26 cellular contexts compared by ENCODE assay signal in the genomic region with DNA sequence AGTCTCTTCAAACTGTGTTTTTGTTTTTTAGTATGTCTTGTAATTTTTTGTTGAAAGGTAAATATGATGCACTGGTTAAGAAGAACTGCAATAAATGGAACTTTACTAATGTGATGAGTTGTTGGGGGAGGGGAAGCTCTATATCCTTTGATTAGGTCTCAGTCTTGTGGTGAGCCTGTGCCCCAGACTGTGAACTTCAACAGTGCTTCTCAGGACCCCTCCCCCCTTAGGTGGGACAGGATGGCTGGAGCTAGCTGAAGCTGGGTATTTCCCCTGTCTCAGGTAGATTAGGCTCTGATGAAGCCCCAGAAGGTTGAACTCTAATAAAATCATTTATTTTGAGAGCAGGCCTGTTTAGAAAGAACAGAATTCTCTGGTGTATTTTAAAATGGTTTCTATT. TPM values are rescaled to one million over a fixed set of nuclear protein-coding genes. Genes with fewer than 3 reads are reported as not detected.
DNase-seq lines count a peak whose midpoint lies in the region; ATAC-seq, FAIRE-seq and TF ChIP-seq lines count a peak whose summit lies in the region.
"Had no signal": no experiment of that assay in that cellular context is flagged by ENCODE, and none has a peak within 500 bp of the region (broad histone marks: within the 10 kb centered on the region; RNA-seq: fewer than 3 reads in every experiment).

No MANE protein-coding gene starts in this region.

- H3K4me1 ChIP-seq in mesendoderm (ENCODE audit: control insufficient read depth, low read depth, low read length) (no peaks in the 10 kb centered on the region), HepG2 (ENCODE audit: insufficient read depth, low read length) (no peaks in the 10 kb centered on the region)
- H3K4me1 ChIP-seq: Caco-2, SJSA1 had no signal

- H3K36me3 ChIP-seq in mesendoderm (ENCODE audit: control insufficient read depth, insufficient read depth, low read length) (no peaks in the 10 kb centered on the region), HepG2 (replicated peaks in 1 of 2; ENCODE audit: control insufficient read depth in 1 of 2, insufficient read depth in 2 of 2, low read length in 2 of 2) (no peaks in the 10 kb centered on the region)
- H3K36me3 ChIP-seq: SJSA1 had no signal

- intact Hi-C loops in HepG2 (cut with micrococcal nuclease; ENCODE audit: unreplicated experiment) (no loop called here), lower leg skin (cut with DNase I; ENCODE audit: low total_unique reads) (no loop called here), MCF 10A (cut with micrococcal nuclease) (no loop called here)

- H3K18ac ChIP-seq in mesendoderm (ENCODE audit: low read length) = no peak overlapping the region

- in situ Hi-C loops in HepG2 (cut with HindIII; ENCODE audit: extremely low pct_ligation_motif_present, low pct_unique_long_range_greater_than_20kb) = no loop called here

- no peaks in the 10 kb centered on the region for H3K36me3 Mint-ChIP-seq in MCF 10A (ENCODE audit: insufficient read depth, unreplicated experiment)
- H3K36me3 Mint-ChIP-seq: CD8-positive, alpha-beta T cell; IgD-negative memory B cell had no signal

- CTCF ChIA-PET in HepG2 (lab: Yijun Ruan, JAX; ENCODE audit: low intra/inter-chr PET ratio, low total read pairs) = no interaction called here
- CTCF ChIA-PET in MCF 10A (lab: Yijun Ruan, JAX) = interaction anchor here (0.6 kb wide), 1 partner anchor 21 kb away, joined by 3 read pairs; no protein-coding TSS in a partner anchor

- TF ChIP-seq RAD21 in HepG2 (CRISPR knock-in tag; IDR thresholded peaks at IDR 0.05) = no peak

- H3K9ac ChIP-seq in mesendoderm (ENCODE audit: low read length) (no peak overlapping the region), HepG2 (ENCODE audit: insufficient read depth, low read depth, low read length) (no peak overlapping the region)

- H4K8ac ChIP-seq in mesendoderm (ENCODE audit: low read depth, low read length) = no peak overlapping the region

- H3K27ac Mint-ChIP-seq in MCF 10A (ENCODE audit: low read depth, unreplicated experiment) = no peak overlapping the region
- H3K27ac Mint-ChIP-seq: CD8-positive, alpha-beta T cell had no signal

- no peaks in the 10 kb centered on the region for H3K27me3 ChIP-seq in mesendoderm (ENCODE audit: insufficient read depth, low read length, poor library complexity)
- peaks cover 0 to 15% of the 10 kb centered on the region in 2 experiments; a peak in 1 of 5 replicates for H3K27me3 ChIP-seq in HepG2 (ENCODE audit: control insufficient read depth in 1 of 2, insufficient read depth in 2 of 2, low read length in 2 of 2)

- ATAC-seq in GM18868 (IDR thresholded peaks at IDR 0.05; ENCODE audit: unreplicated experiment) (peak; percentile 81), HG02852 (IDR thresholded peaks at IDR 0.05; ENCODE audit: unreplicated experiment) (peak; percentile 52), HepG2 (no peak)
- ATAC-seq: CD8-positive, alpha-beta T cell had no signal

- H4K20me1 ChIP-seq in HepG2 (ENCODE audit: insufficient read depth, low read length) = no peaks in the 10 kb centered on the region

- no peak overlapping the region for H4K5ac ChIP-seq in mesendoderm (ENCODE audit: low read length)

- H3K4me1 Mint-ChIP-seq in MCF 10A (ENCODE audit: insufficient read depth, unreplicated experiment) = peaks cover 14% of the 10 kb centered on the region

- no peak for TF ChIP-seq CTCF in HepG2 (CRISPR knock-in tag; IDR thresholded peaks at IDR 0.05)
- TF ChIP-seq CTCF in lower leg skin (IDR thresholded peaks at IDR 0.05) = no peak
- no peak for TF ChIP-seq CTCF in MCF 10A (IDR thresholded peaks at IDR 0.05; ENCODE audit: unreplicated experiment)

- no peak overlapping the region for H2AK5ac ChIP-seq in mesendoderm (ENCODE audit: low read length)

- no peak overlapping the region for H2BK120ac ChIP-seq in mesendoderm (ENCODE audit: low read depth, low read length)

- no peaks in the 10 kb centered on the region for H3K79me1 ChIP-seq in mesendoderm (ENCODE audit: low read length)

- H3K4me3 Mint-ChIP-seq in MCF 10A (ENCODE audit: unreplicated experiment) = no peak overlapping the region
- H3K4me3 Mint-ChIP-seq: CD8-positive, alpha-beta T cell; IgD-negative memory B cell had no signal

- H3K4me2 ChIP-seq in mesendoderm (ENCODE audit: low read length) = no peak overlapping the region
- no peak overlapping the region for H3K4me2 ChIP-seq in HepG2 (ENCODE audit: low read depth, low read length)

- H3K23ac ChIP-seq in mesendoderm (ENCODE audit: low read length) = no peak overlapping the region

- DNase-seq in OCI-M1 (lab: John Stamatoyannopoulos, UW) (peak; percentile 22), mesendoderm (peak; percentile 22), HepG2 (ENCODE audit: low spot score) (no peak), lower leg skin (ENCODE audit: low spot score in 2 of 2) (no peak), NCI-H1930 (lab: John Stamatoyannopoulos, UW) (no peak), MCF 10A (ENCODE audit: unreplicated experiment) (no peak)
- DNase-seq: C1 segment of cervical spinal cord; Caco-2; CD8-positive, alpha-beta T cell; DMS79; GF-D8; Karpas-422; NCI-H1092 treated with DMSO at 0.1 percent for 48 hours; NCI-H1436; NCI-H187; NCI-H2107; NCI-H524; NCI-H748 treated with DMSO at 0.1 percent for 48 hours; Right ventricle myocardium superior; RPMI8226; T-helper 2 cell had no signal

- TF ChIP-seq POLR2A in HepG2 (IDR thresholded peaks at IDR 0.05; ENCODE audit: insufficient read depth in 1 of 2, low read depth in 2 of 2, low read length in 2 of 2) = no peak
- no peak for TF ChIP-seq POLR2A in lower leg skin (IDR thresholded peaks at IDR 0.05)

- H3K27ac ChIP-seq in mesendoderm (ENCODE audit: low read depth, low read length) = no peak overlapping the region
- H3K27ac ChIP-seq in HepG2 (ENCODE audit: extremely low read length, insufficient read depth, low read length) = no peak overlapping the region
- H3K27ac ChIP-seq: SJSA1 had no signal

- no peak overlapping the region for H2BK5ac ChIP-seq in mesendoderm (ENCODE audit: low read length)

- H2AFZ ChIP-seq in HepG2 (ENCODE audit: low read length) = no peak overlapping the region

- no peak overlapping the region for H2BK15ac ChIP-seq in mesendoderm (replicated peaks; ENCODE audit: low read depth)

- no peaks in the 10 kb centered on the region for H3K9me3 ChIP-seq in HepG2 (ENCODE audit: low read length)
- H3K9me3 ChIP-seq: Caco-2, SJSA1 had no signal

- POLR2A ChIA-PET in HepG2 (lab: Yijun Ruan, JAX) (no interaction called here), MCF 10A (lab: Yijun Ruan, JAX) (interaction anchor here (1.0 kb wide), 1 partner anchor 9 kb away, joined by 3 read pairs; no protein-coding TSS in a partner anchor)

- no peak overlapping the region for H3K4ac ChIP-seq in mesendoderm (ENCODE audit: low read depth, low read length)

- TF ChIP-seq EP300 in HepG2 (IDR thresholded peaks at IDR 0.05; ENCODE audit: low read depth in 2 of 2, low read length in 2 of 2) (no peak), HepG2 (CRISPR knock-in tag; IDR thresholded peaks at IDR 0.05; ENCODE audit: borderline replicate concordance) (no peak)

- no peaks in the 10 kb centered on the region for H3K9me3 Mint-ChIP-seq in MCF 10A (ENCODE audit: unreplicated experiment)
- H3K9me3 Mint-ChIP-seq: CD8-positive, alpha-beta T cell had no signal

- no peak for FAIRE-seq in HepG2 (lab: Jason Lieb, UNC)
- FAIRE-seq: GM18507 had no signal

- no peak overlapping the region for H3K56ac ChIP-seq in mesendoderm (ENCODE audit: low read length)

- H3K4me3 ChIP-seq in mesendoderm (ENCODE audit: low read length) = no peak overlapping the region
- no peak overlapping the region for H3K4me3 ChIP-seq in HepG2 (replicated peaks in 1 of 3; ENCODE audit: insufficient read depth in 1 of 3, low read depth in 2 of 3, low read length in 3 of 3)
- no peak overlapping the region for H3K4me3 ChIP-seq in lower leg skin (ENCODE audit: low read depth, poor library complexity, severe bottlenecking)
- H3K4me3 ChIP-seq: SJSA1 had no signal

- H3K79me2 ChIP-seq in mesendoderm (ENCODE audit: control insufficient read depth, insufficient read depth, low read length) (no peaks in the 10 kb centered on the region), HepG2 (ENCODE audit: insufficient read depth, low read length) (no peaks in the 10 kb centered on the region)

- H3K27me3 Mint-ChIP-seq in MCF 10A (ENCODE audit: insufficient read depth, unreplicated experiment) = no peaks in the 10 kb centered on the region

- BruUV-seq in HepG2 (replicated peaks; lab: Mats Ljungman, UMichigan) (no TSS peak), MCF 10A (replicated peaks; lab: Mats Ljungman, UMichigan) (no TSS peak)

TF ChIP-seq in HepG2, 621 proteins besides CTCF, POLR2A, EP300 and RAD21 (continues in another document):
- TF ChIP-seq TMF1 (CRISPR knock-in tag; IDR thresholded peaks at IDR 0.05; ENCODE audit: low read depth) = no peak
- TF ChIP-seq, protein P1, sequence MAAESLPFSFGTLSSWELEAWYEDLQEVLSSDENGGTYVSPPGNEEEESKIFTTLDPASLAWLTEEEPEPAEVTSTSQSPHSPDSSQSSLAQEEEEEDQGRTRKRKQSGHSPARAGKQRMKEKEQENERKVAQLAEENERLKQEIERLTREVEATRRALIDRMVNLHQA (CRISPR knock-in tag; IDR thresholded peaks at IDR 0.05) = no peak

RNA-seq across cellular contexts. Expression of a gene that starts 31.4 kb away (rescaled TPM):
- polyA plus RNA-seq in mesendoderm (2013, experiment 1 of 2) = 5.9 TPM
- polyA plus RNA-seq in mesendoderm (2013, experiment 2 of 2) = 6.0 TPM
- total RNA-seq in HepG2 (2016; rRNA removed; fragmentation: Illumina TruSeq; extraction: Trizol) = 25.2 and 29.1 TPM in 2 replicates
- 74.0 and 76.2 TPM in 2 replicates for total RNA-seq in HepG2 (2016; cell fraction: cytosol; rRNA removed; fragmentation: Illumina TruSeq; extraction: Trizol; ENCODE audit: low read depth)
- 25.6 and 27.8 TPM in 2 replicates for total RNA-seq in HepG2 (2016; cell fraction: insoluble cytoplasmic fraction; rRNA removed; fragmentation: Illumina TruSeq; extraction: Trizol)
- 28.8 and 33.7 TPM in 2 replicates for total RNA-seq in HepG2 (2016; cell fraction: membrane; rRNA removed; fragmentation: Illumina TruSeq; extraction: Trizol)
- 52.6 and 57.4 TPM in 2 replicates for total RNA-seq in HepG2 (2016; cell fraction: nucleus; rRNA removed; fragmentation: Illumina TruSeq; extraction: Trizol)
- 7.4 and 10.0 TPM in 2 replicates for polyA plus RNA-seq in HepG2 (2011; rRNA removed)
- 6.1 and 7.3 TPM in 2 replicates for polyA plus RNA-seq in HepG2 (2011; cell fraction: cytosol; rRNA removed)
- polyA plus RNA-seq in HepG2 (2011; cell fraction: nucleus; rRNA removed) = 8.0 and 8.8 TPM in 2 replicates
- 7.7 and 10.7 TPM in 2 replicates for polyA plus RNA-seq in HepG2 (2012)
- 3.5 and 4.1 TPM in 2 replicates for polyA plus RNA-seq in HepG2 (2016; cell fraction: cytosol; fragmentation: Illumina TruSeq; extraction: Trizol; ENCODE audit: low read depth)
- 24.5 and 25.1 TPM in 2 replicates for polyA plus RNA-seq in HepG2 (2016; cell fraction: insoluble cytoplasmic fraction; fragmentation: Illumina TruSeq; extraction: Trizol; ENCODE audit: low read depth)
- polyA plus RNA-seq in HepG2 (2016; cell fraction: membrane; fragmentation: Illumina TruSeq; extraction: Trizol; ENCODE audit: low read depth) = 7.8 TPM in 2 replicates
- polyA plus RNA-seq in HepG2 (2016; cell fraction: nucleus; fragmentation: Illumina TruSeq; extraction: Trizol; ENCODE audit: insufficient read depth, low read depth) = 14.4 and 16.7 TPM in 2 replicates
- polyA minus RNA-seq in HepG2 (2011; rRNA and poly(A)+ RNA removed; ENCODE audit: low replicate concordance) = 15.6 and 18.8 TPM in 2 replicates
- 9.9 and 13.1 TPM in 2 replicates for polyA minus RNA-seq in HepG2 (2011; cell fraction: cytosol; rRNA and poly(A)+ RNA removed)
- polyA minus RNA-seq in HepG2 (2011; cell fraction: nucleus; rRNA and poly(A)+ RNA removed) = 76.1 and 88.3 TPM in 2 replicates
- total RNA-seq in lower leg skin = 10 to 100 TPM in 3 of 4 donors, 1 to 10 TPM in 1; 9.0 to 18.3 (median 12.7) TPM
- total RNA-seq in MCF 10A (2022) = 18.7 and 19.0 TPM in 2 replicates

Comparison
In these comparisons a context has a peak if more than half of its experiments do, and no peak if none do; other contexts are left out.
1. DNase-seq: peak in OCI-M1 (single experiment) and mesendoderm (single experiment); none in HepG2 (single experiment), lower leg skin (0 of 2), NCI-H1930 (0 of 2) and MCF 10A (single experiment).